ENCODE assay signal across 10 cellular contexts in the genomic region with DNA sequence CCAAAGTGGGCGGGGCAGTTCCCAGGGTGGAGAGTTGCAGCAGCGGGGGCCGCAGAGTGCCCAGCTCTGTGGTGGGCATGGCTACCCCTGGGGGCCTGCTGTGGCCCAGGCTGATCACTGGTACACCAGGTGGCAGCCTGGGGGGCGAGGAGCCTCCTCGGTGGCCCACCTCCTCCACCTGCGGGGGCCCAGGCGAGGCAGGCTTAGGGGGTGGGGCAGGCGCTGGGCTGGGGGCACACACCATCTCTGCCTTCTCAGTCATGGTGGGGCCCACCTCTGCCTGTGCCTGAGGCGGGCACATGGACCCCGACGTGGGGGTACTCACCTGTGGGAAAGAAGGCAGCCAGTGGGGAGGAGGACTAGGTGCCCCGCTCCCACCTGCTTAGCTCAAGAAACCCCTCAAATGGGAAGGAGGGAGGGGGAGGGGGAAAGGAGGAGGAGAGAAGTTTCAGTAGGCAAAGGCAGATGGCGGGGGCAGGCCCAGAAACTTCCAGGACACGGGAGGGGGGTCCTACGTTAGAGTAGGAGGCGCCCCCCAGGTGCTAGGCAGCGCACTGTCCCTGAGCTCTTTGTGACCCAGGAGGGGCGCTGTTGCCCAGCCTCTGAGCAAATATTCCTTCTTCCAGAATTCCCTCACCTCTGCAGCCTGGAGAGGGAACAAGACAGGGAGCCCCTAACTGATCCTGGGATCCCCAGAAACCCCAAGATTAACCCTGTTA. TPM values are rescaled to one million over a fixed set of nuclear protein-coding genes. Genes with fewer than 3 reads are reported as not detected.
DNase-seq lines count a peak whose midpoint lies in the region; ATAC-seq and TF ChIP-seq lines count a peak whose summit lies in the region.
"Had no signal": no experiment of that assay in that cellular context is flagged by ENCODE, and none has a peak within 500 bp of the region (broad histone marks: within the 10 kb centered on the region; RNA-seq: fewer than 3 reads in every experiment).

No MANE protein-coding gene starts in this region.

- DNase-seq in DND-41 (no peak), NAMALWA (ENCODE audit: low spot score) (peak; percentile 19), osteoblast (ENCODE audit: insufficient read length, low spot score, missing footprints) (peak; percentile 93), HAP-1 (ENCODE audit: low spot score in 2 of 2) (no peak)
- DNase-seq: NCI-H510A treated with DMSO at 0.1 percent for 48 hours, small intestine had no signal

- H3K36me3 Mint-ChIP-seq in dendritic cell treated with granulocyte-macrophage colony-stimulating factor and Interleukin-4, amounts not matched to agents 40 ng/mL and 50 ng/mL, for 4 days (ENCODE audit: low read depth): peaks cover 68% of the 10 kb centered on the region

- H3K27me3 ChIP-seq in DND-41 (ENCODE audit: insufficient read depth, low read length, poor library complexity): peaks cover 9% of the 10 kb centered on the region
- no peaks in the 10 kb centered on the region for H3K27me3 ChIP-seq in osteoblast (ENCODE audit: insufficient read depth, low read length)
- H3K27me3 ChIP-seq in HAP-1 (ENCODE audit: low read depth): 0 out of 2 replicates have a peak, but pooled peaks cover 3% of the 10 kb centered on the region

- H3K4me2 ChIP-seq in DND-41 (ENCODE audit: insufficient read depth, low read length) (no peak overlapping the region), osteoblast (ENCODE audit: insufficient read depth, low read length) (no peak overlapping the region)

- H3K27ac ChIP-seq in DND-41 (ENCODE audit: low read length) (no peak overlapping the region), osteoblast (ENCODE audit: low read depth, low read length) (no peak overlapping the region)

- H3K4me1 Mint-ChIP-seq in dendritic cell treated with granulocyte-macrophage colony-stimulating factor and Interleukin-4, amounts not matched to agents 40 ng/mL and 50 ng/mL, for 4 days (ENCODE audit: low read depth): peaks cover 75% of the 10 kb centered on the region

- H3K9me3 Mint-ChIP-seq in dendritic cell treated with granulocyte-macrophage colony-stimulating factor and Interleukin-4, amounts not matched to agents 40 ng/mL and 50 ng/mL, for 4 days: no peaks in the 10 kb centered on the region

- H3K79me2 ChIP-seq in DND-41 (ENCODE audit: insufficient read depth, low read length) (no peaks in the 10 kb centered on the region), osteoblast (ENCODE audit: insufficient read depth, low read length) (no peaks in the 10 kb centered on the region)

- peak overlapping the region; percentile 92 for H3K4me3 Mint-ChIP-seq in dendritic cell treated with granulocyte-macrophage colony-stimulating factor and Interleukin-4, amounts not matched to agents 40 ng/mL and 50 ng/mL, for 4 days

- H4K20me1 ChIP-seq in DND-41 (ENCODE audit: insufficient read depth, low read length) (no peaks in the 10 kb centered on the region), osteoblast (ENCODE audit: insufficient read depth, low read length) (peaks cover 9% of the 10 kb centered on the region)

- H3K27me3 Mint-ChIP-seq in dendritic cell treated with granulocyte-macrophage colony-stimulating factor and Interleukin-4, amounts not matched to agents 40 ng/mL and 50 ng/mL, for 4 days: no peaks in the 10 kb centered on the region

- H3K9me3 ChIP-seq in DND-41 (ENCODE audit: insufficient read depth, low read length, severe bottlenecking) (no peaks in the 10 kb centered on the region), osteoblast (ENCODE audit: low read depth, low read length) (no peaks in the 10 kb centered on the region), HAP-1 (no peaks in the 10 kb centered on the region)

- no peak overlapping the region for H3K9ac ChIP-seq in DND-41 (ENCODE audit: low read depth, low read length)

- in situ Hi-C loops in HAP-1 (cut with MboI; ENCODE audit: low sequenced_read_pairs): no loop called here

- H3K4me1 ChIP-seq in DND-41 (ENCODE audit: insufficient read depth, low read length) (peaks cover 36% of the 10 kb centered on the region), osteoblast (ENCODE audit: insufficient read depth, low read length) (peaks cover 10% of the 10 kb centered on the region), HAP-1 (0 out of 2 replicates have a peak, but pooled peaks cover 3% of the 10 kb centered on the region)

- H2AFZ ChIP-seq in DND-41 (ENCODE audit: low read depth, low read length) (no peak overlapping the region), osteoblast (ENCODE audit: low read length) (no peak overlapping the region)

- no peak overlapping the region for H3K4me3 ChIP-seq in DND-41 (ENCODE audit: low read depth in 1 of 2, low read length in 2 of 2)
- H3K4me3 ChIP-seq in osteoblast (ENCODE audit: insufficient read depth, low read length): no peak overlapping the region
- no peak overlapping the region for H3K4me3 ChIP-seq in HAP-1

- H3K27ac Mint-ChIP-seq in dendritic cell treated with granulocyte-macrophage colony-stimulating factor and Interleukin-4, amounts not matched to agents 40 ng/mL and 50 ng/mL, for 4 days: peak overlapping the region; percentile 98

- TF ChIP-seq CTCF in DND-41 (IDR thresholded peaks at IDR 0.05; ENCODE audit: borderline replicate concordance, extremely low read depth, low read length, poor library complexity, severe bottlenecking) (peak; percentile 19), osteoblast (IDR thresholded peaks at IDR 0.05; ENCODE audit: extremely low read depth, low read depth, low read length) (peak; percentile 28)

- intact Hi-C loops in dendritic cell treated with granulocyte-macrophage colony-stimulating factor and Interleukin-4, amounts not matched to agents 40 ng/mL and 50 ng/mL, for 4 days (cut with micrococcal nuclease): loop anchor here (5.0 kb wide), 1 partner anchor 51 kb away; a partner anchor contains a TSS

- ATAC-seq in DND-41 (ENCODE audit: insufficient read depth, low read depth): no peak
- no peak for ATAC-seq in GM21529 (IDR thresholded peaks at IDR 0.05; ENCODE audit: unreplicated experiment)
- no peak for ATAC-seq in HG02870 (IDR thresholded peaks at IDR 0.05; ENCODE audit: unreplicated experiment)
- ATAC-seq in GM21360 (IDR thresholded peaks at IDR 0.05; ENCODE audit: unreplicated experiment): no peak

- no peaks in the 10 kb centered on the region; the same call in 1 of the 2 replicates for H3K36me3 ChIP-seq in DND-41 (ENCODE audit: insufficient read depth, low read length)
- peaks cover 2% of the 10 kb centered on the region for H3K36me3 ChIP-seq in osteoblast (ENCODE audit: insufficient read depth, low read length)
- H3K36me3 ChIP-seq in HAP-1 (replicated peaks): peaks cover 6% of the 10 kb centered on the region

RNA-seq across cellular contexts. Expression of a gene that starts 1.6 kb away (rescaled TPM):
- total RNA-seq in osteoblast: 0.29 and 0.36 TPM in 2 replicates

RNA-seq across cellular contexts. Expression of a gene that starts 15.5 kb away (rescaled TPM):
- 18.6 and 29.7 TPM in 2 replicates for total RNA-seq in osteoblast

RNA-seq across cellular contexts. Expression of a gene that starts 17.0 kb away (rescaled TPM):
- total RNA-seq in osteoblast: 53.9 and 62.5 TPM in 2 replicates

RNA-seq across cellular contexts. Expression of a gene that starts 49.1 kb away (rescaled TPM):
- total RNA-seq in osteoblast: 78.4 and 81.1 TPM in 2 replicates

RNA-seq across cellular contexts. Expression of a gene that starts 49.2 kb away (rescaled TPM):
- total RNA-seq in osteoblast: 14.8 and 15.9 TPM in 2 replicates

Comparison
In these comparisons a context has a peak if more than half of its experiments do, and no peak if none do; other contexts are left out.
1. DNase-seq: peak in NAMALWA (single experiment) and osteoblast (single experiment); none in DND-41 (single experiment) and HAP-1 (0 of 2).